ENCODE assay signal across 9 cellular contexts in genomic region chr2:136384541-136385303, GRCh38.
DNase-seq lines count a peak whose midpoint lies in the region; ATAC-seq and TF ChIP-seq lines count a peak whose summit lies in the region.
"Had no signal": no experiment of that assay in that cellular context is flagged by ENCODE, and none has a peak within 500 bp of the region (broad histone marks: within the 10 kb centered on the region; RNA-seq: fewer than 3 reads in every experiment).

No MANE protein-coding gene starts in this region.

- POLR2A ChIA-PET in PC-9 (lab: Charles Lee; ENCODE audit: unreplicated experiment), result no interaction called here

- no peak overlapping the region for H3K4me3 Mint-ChIP-seq in activated naive CD4-positive, alpha-beta T cell treated with anti-CD3 and anti-CD28 coated beads, Interleukin-2, amount 10 ng/mL, durations not matched to agents 7 days and 5 days
- H3K4me3 Mint-ChIP-seq: dendritic cell treated with granulocyte-macrophage colony-stimulating factor and Interleukin-4, amounts not matched to agents 40 ng/mL and 50 ng/mL, for 4 days had no signal

- H3K27ac Mint-ChIP-seq in activated naive CD4-positive, alpha-beta T cell treated with anti-CD3 and anti-CD28 coated beads, Interleukin-2, amount 10 ng/mL, durations not matched to agents 7 days and 5 days, result peak overlapping the region; percentile 90
- H3K27ac Mint-ChIP-seq: dendritic cell treated with granulocyte-macrophage colony-stimulating factor and Interleukin-4, amounts not matched to agents 40 ng/mL and 50 ng/mL, for 4 days had no signal

- H3K36me3 ChIP-seq in PC-9 (ENCODE audit: low read depth), result no peaks in the 10 kb centered on the region

- H3K4me1 ChIP-seq in PC-9 (replicated peaks; ENCODE audit: insufficient read depth) (no peaks in the 10 kb centered on the region), right cardiac atrium (ENCODE audit: control insufficient read depth, insufficient read depth, low read length) (no peaks in the 10 kb centered on the region)

- peak; percentile 54 for ATAC-seq in GM21526 (IDR thresholded peaks at IDR 0.05; ENCODE audit: low FRiP score, unreplicated experiment)
- ATAC-seq in right cardiac atrium, result peak; percentile 84 to 86

- H2AFZ ChIP-seq in PC-9, result no peak overlapping the region

- no peak overlapping the region for H3K4me2 ChIP-seq in PC-9

- no peaks in the 10 kb centered on the region for H3K27me3 Mint-ChIP-seq in activated naive CD4-positive, alpha-beta T cell treated with anti-CD3 and anti-CD28 coated beads, Interleukin-2, amount 10 ng/mL, durations not matched to agents 7 days and 5 days
- H3K27me3 Mint-ChIP-seq: dendritic cell treated with granulocyte-macrophage colony-stimulating factor and Interleukin-4, amounts not matched to agents 40 ng/mL and 50 ng/mL, for 4 days had no signal

- no peaks in the 10 kb centered on the region for H3F3A ChIP-seq in PC-9 (ENCODE audit: insufficient read depth, low read depth)

- peaks cover 47% of the 10 kb centered on the region for H3K4me1 Mint-ChIP-seq in activated naive CD4-positive, alpha-beta T cell treated with anti-CD3 and anti-CD28 coated beads, Interleukin-2, amount 10 ng/mL, durations not matched to agents 7 days and 5 days

- no peaks in the 10 kb centered on the region for H3K9me3 Mint-ChIP-seq in activated naive CD4-positive, alpha-beta T cell treated with anti-CD3 and anti-CD28 coated beads, Interleukin-2, amount 10 ng/mL, durations not matched to agents 7 days and 5 days
- H3K9me3 Mint-ChIP-seq: dendritic cell treated with granulocyte-macrophage colony-stimulating factor and Interleukin-4, amounts not matched to agents 40 ng/mL and 50 ng/mL, for 4 days had no signal

- H4K20me1 ChIP-seq in PC-9 (ENCODE audit: insufficient read depth), result no peaks in the 10 kb centered on the region

- H3K27ac ChIP-seq in PC-9 (no peak overlapping the region), right cardiac atrium (ENCODE audit: low read length) (no peak overlapping the region)

- no TSS peak for BruUV-seq in PC-9 (replicated peaks; lab: Mats Ljungman, UMichigan)

- WGBS in right cardiac atrium, result 33% methylated on average over 3 of the region's 3 CpGs

- H3K79me2 ChIP-seq in PC-9 (ENCODE audit: low read depth), result no peaks in the 10 kb centered on the region

- no peak overlapping the region for H3K4me3 ChIP-seq in PC-9
- no peak overlapping the region for H3K4me3 ChIP-seq in right cardiac atrium (ENCODE audit: low read length)

- no peaks in the 10 kb centered on the region for H3K9me2 ChIP-seq in PC-9 (ENCODE audit: insufficient read depth)

- DNase-seq in EH (ENCODE audit: low read depth) (peak; percentile 36), HuH-7 (ENCODE audit: low spot score) (peak; percentile 18), PC-9 (peak in 1 of 2 experiments; percentile 5), right cardiac atrium (no peak), HuH-7.5 (ENCODE audit: low spot score) (no peak)
- peak; percentile 69 for DNase-seq in activated naive CD4-positive, alpha-beta T cell treated with anti-CD3 and anti-CD28 coated beads, Interleukin-2, amount 10 ng/mL, durations not matched to agents 7 days and 5 days
- DNase-seq in stimulated activated CD4-positive, alpha-beta T cell treated with anti-CD3 and anti-CD28 coated beads, Interleukin-12 subunit alpha, Interleukin-12 subunit beta, amount 100 ng/mL, for 4 hours, result peak; percentile 18

- H3K9me3 ChIP-seq in PC-9 (ENCODE audit: insufficient read depth, low read depth) (no peaks in the 10 kb centered on the region), right cardiac atrium (ENCODE audit: control insufficient read depth, low read length) (no peaks in the 10 kb centered on the region)

- peak; percentile 70 for TF ChIP-seq CTCF in PC-9 (conservative IDR thresholded peaks at IDR 0.05)

- H3K36me3 Mint-ChIP-seq in activated naive CD4-positive, alpha-beta T cell treated with anti-CD3 and anti-CD28 coated beads, Interleukin-2, amount 10 ng/mL, durations not matched to agents 7 days and 5 days, result no peaks in the 10 kb centered on the region

- intact Hi-C loops in PC-9 (cut with micrococcal nuclease; ENCODE audit: unreplicated experiment), result no loop called here
- intact Hi-C loops in right cardiac atrium (cut with DNase I), result loop anchor here in 2 of 4 donors (5.0 to 10.0 kb wide), 2 partner anchors 467 to 470 kb away; no protein-coding TSS in a partner anchor

- H3K27me3 ChIP-seq in PC-9 (ENCODE audit: insufficient read depth, low read depth) (0 out of 2 replicates have a peak, but pooled peaks cover 6% of the 10 kb centered on the region), right cardiac atrium (ENCODE audit: control insufficient read depth, insufficient read depth) (no peaks in the 10 kb centered on the region)

- CTCF ChIA-PET in PC-9 (lab: Charles Lee), result interaction anchor here (2.5 kb wide), 1 partner anchor 470 kb away, joined by 8 read pairs; no protein-coding TSS in a partner anchor
- CTCF ChIA-PET in activated naive CD4-positive, alpha-beta T cell treated with anti-CD3 and anti-CD28 coated beads, Interleukin-2, amount 10 ng/mL, durations not matched to agents 7 days and 5 days (lab: Charles Lee), result interaction anchor here (0.8 to 4.6 kb wide), 40 partner anchors 9 to 1380 kb away, joined by 3 to 98 read pairs (median 4); no protein-coding TSS in a partner anchor

Comparison
In these comparisons a context has a peak if more than half of its experiments do, and no peak if none do; other contexts are left out.
1. DNase-seq: peak in EH (single experiment), HuH-7 (single experiment), activated naive CD4-positive, alpha-beta T cell treated with anti-CD3 and anti-CD28 coated beads, Interleukin-2, amount 10 ng/mL, durations not matched to agents 7 days and 5 days (single experiment) and stimulated activated CD4-positive, alpha-beta T cell treated with anti-CD3 and anti-CD28 coated beads, Interleukin-12 subunit alpha, Interleukin-12 subunit beta, amount 100 ng/mL, for 4 hours (single experiment); none in right cardiac atrium (0 of 3) and HuH-7.5 (single experiment).